14 cellular contexts compared by ENCODE assay signal in the genomic region with DNA sequence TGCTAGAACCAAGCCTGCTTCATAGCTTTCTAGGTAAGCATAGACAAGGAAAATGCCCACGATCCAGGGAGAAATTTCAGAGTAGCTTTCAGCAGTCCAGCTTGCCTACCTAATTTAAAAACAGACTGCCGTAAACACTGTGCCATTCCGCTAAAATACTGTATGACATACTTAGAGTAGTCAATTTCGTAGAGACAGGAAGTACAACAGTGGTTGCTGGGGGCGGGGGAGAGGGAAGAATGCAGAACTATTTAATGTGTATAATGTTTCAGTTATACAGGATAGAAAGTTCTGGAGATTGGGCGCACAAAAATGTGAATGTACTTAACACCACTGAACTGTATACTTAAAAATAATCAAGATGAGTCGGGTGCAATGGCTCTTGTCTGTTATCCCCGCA. TPM values are rescaled to one million over a fixed set of nuclear protein-coding genes. Genes with fewer than 3 reads are reported as not detected.
DNase-seq lines count a peak whose midpoint lies in the region; ATAC-seq and TF ChIP-seq lines count a peak whose summit lies in the region.
"Had no signal": no experiment of that assay in that cellular context is flagged by ENCODE, and none has a peak within 500 bp of the region (broad histone marks: within the 10 kb centered on the region; RNA-seq: fewer than 3 reads in every experiment).

No MANE protein-coding gene starts in this region.

- peak; percentile 7 for DNase-seq in SKM-1 treated with dmso at 0.1 percent for 144 hours (lab: John Stamatoyannopoulos, UW; ENCODE audit: unreplicated experiment)
- DNase-seq in SKM-1 (lab: John Stamatoyannopoulos, UW; ENCODE audit: unreplicated experiment), result no peak
- peak; percentile 79 for DNase-seq in NOMO-1 treated with DMSO at 0.1 percent for 48 hours (lab: John Stamatoyannopoulos, UW; ENCODE audit: unreplicated experiment)
- DNase-seq in choroid plexus epithelial cell (ENCODE audit: low read depth), result peak; percentile 19
- no peak for DNase-seq in stimulated activated naive B cell treated with anti-CD40 and anti-IgM and Interleukin-4, amounts not matched to agents 10 μg/mL and 1 μg/mL and 100 μg/mL, for 72 hours
- no peak for DNase-seq in NCI-H526 (lab: John Stamatoyannopoulos, UW)
- DNase-seq in GOT3 (lab: John Stamatoyannopoulos, UW), result no peak
- no peak for DNase-seq in A172 (ENCODE audit: low spot score)
- DNase-seq: 8988T; anterior cingulate cortex; right lobe of liver; SHP77; stimulated activated CD4-positive, alpha-beta T cell treated with anti-CD3 and anti-CD28 coated beads, Interleukin-4, amount 100 ng/mL, for 4 hours had no signal

- no peaks in the 10 kb centered on the region for H3K9me3 Mint-ChIP-seq in stimulated activated naive B cell treated with anti-CD40 and anti-IgM and Interleukin-4, amounts not matched to agents 10 μg/mL and 1 μg/mL and 100 μg/mL, for 72 hours
- H3K9me3 Mint-ChIP-seq: stimulated activated memory B cell treated with anti-CD40 and anti-IgM and Interleukin-4, amounts not matched to agents 10 μg/mL and 1 μg/mL and 100 μg/mL, for 72 hours had no signal

- no peaks in the 10 kb centered on the region for H3K27me3 Mint-ChIP-seq in stimulated activated naive B cell treated with anti-CD40 and anti-IgM and Interleukin-4, amounts not matched to agents 10 μg/mL and 1 μg/mL and 100 μg/mL, for 72 hours
- H3K27me3 Mint-ChIP-seq: stimulated activated memory B cell treated with anti-CD40 and anti-IgM and Interleukin-4, amounts not matched to agents 10 μg/mL and 1 μg/mL and 100 μg/mL, for 72 hours had no signal

- H3K4me3 ChIP-seq in choroid plexus epithelial cell (ENCODE audit: low read depth, low read length), result no peak overlapping the region
- H3K4me3 ChIP-seq: right lobe of liver had no signal

- H3K4me1 Mint-ChIP-seq in stimulated activated naive B cell treated with anti-CD40 and anti-IgM and Interleukin-4, amounts not matched to agents 10 μg/mL and 1 μg/mL and 100 μg/mL, for 72 hours, result peaks cover 2 to 11% of the 10 kb centered on the region in 2 donors

- peaks cover 49 to 74% of the 10 kb centered on the region in 2 donors for H3K36me3 Mint-ChIP-seq in stimulated activated naive B cell treated with anti-CD40 and anti-IgM and Interleukin-4, amounts not matched to agents 10 μg/mL and 1 μg/mL and 100 μg/mL, for 72 hours

- no peak overlapping the region for H3K4me3 Mint-ChIP-seq in stimulated activated naive B cell treated with anti-CD40 and anti-IgM and Interleukin-4, amounts not matched to agents 10 μg/mL and 1 μg/mL and 100 μg/mL, for 72 hours
- H3K4me3 Mint-ChIP-seq: stimulated activated memory B cell treated with anti-CD40 and anti-IgM and Interleukin-4, amounts not matched to agents 10 μg/mL and 1 μg/mL and 100 μg/mL, for 72 hours had no signal

- TF ChIP-seq CTCF in choroid plexus epithelial cell (conservative IDR thresholded peaks at IDR 0.05; ENCODE audit: low read depth, low read length), result no peak

- ATAC-seq in stimulated activated naive B cell treated with anti-CD40 and anti-IgM and Interleukin-4, amounts not matched to agents 10 μg/mL and 1 μg/mL and 100 μg/mL, for 72 hours (replicated peaks), result no peak
- ATAC-seq: stimulated activated memory B cell treated with anti-CD40 and anti-IgM and Interleukin-4, amounts not matched to agents 10 μg/mL and 1 μg/mL and 100 μg/mL, for 72 hours had no signal

- H3K27ac Mint-ChIP-seq in stimulated activated naive B cell treated with anti-CD40 and anti-IgM and Interleukin-4, amounts not matched to agents 10 μg/mL and 1 μg/mL and 100 μg/mL, for 72 hours, result peak overlapping the region; percentile 42
- H3K27ac Mint-ChIP-seq: stimulated activated memory B cell treated with anti-CD40 and anti-IgM and Interleukin-4, amounts not matched to agents 10 μg/mL and 1 μg/mL and 100 μg/mL, for 72 hours had no signal

RNA-seq across cellular contexts. Expression of gene C11orf58, which starts 56.7 kb away (rescaled TPM):
- 290 and 301 TPM in 2 replicates for total RNA-seq in A172 (2014; rRNA removed; shearing (Covaris generic))

Comparison
In these comparisons a context has a peak if more than half of its experiments do, and no peak if none do; other contexts are left out.
1. DNase-seq: peak in SKM-1 treated with dmso at 0.1 percent for 144 hours (single experiment), NOMO-1 treated with DMSO at 0.1 percent for 48 hours (single experiment) and choroid plexus epithelial cell (single experiment); none in SKM-1 (single experiment), stimulated activated naive B cell treated with anti-CD40 and anti-IgM and Interleukin-4, amounts not matched to agents 10 μg/mL and 1 μg/mL and 100 μg/mL, for 72 hours (single experiment), NCI-H526 (0 of 2), GOT3 (single experiment) and A172 (single experiment).